Comparison of ENCODE assay signal across 10 cellular contexts in the genomic region with DNA sequence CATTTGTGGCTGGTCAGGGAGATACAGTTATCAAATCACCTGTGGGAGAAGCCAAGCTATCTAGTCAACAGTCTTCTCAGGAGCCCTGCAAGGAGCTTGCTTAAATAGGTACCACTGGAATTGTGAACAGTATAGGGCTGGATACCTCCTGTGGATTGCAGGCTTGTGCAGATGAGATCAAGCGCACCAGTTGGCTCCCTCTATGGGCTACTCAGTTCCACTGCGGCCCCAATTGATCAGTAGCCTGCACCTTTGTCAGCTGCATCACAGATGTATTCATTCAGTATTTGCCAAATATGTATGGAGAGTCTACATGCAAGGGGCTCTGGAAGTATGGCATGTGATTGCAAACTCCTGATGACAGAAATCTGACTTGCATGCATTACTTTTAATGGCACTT. TPM values are rescaled to one million over a fixed set of nuclear protein-coding genes. Genes with fewer than 3 reads are reported as not detected.
A peak's percentile ranks its signal among the peaks of the same experiment; 100 is the strongest.
DNase-seq lines count a peak whose midpoint lies in the region; ATAC-seq and TF ChIP-seq lines count a peak whose summit lies in the region.
"Had no signal": no experiment of that assay in that cellular context is flagged by ENCODE, and none has a peak within 500 bp of the region (broad histone marks: within the 10 kb centered on the region; RNA-seq: fewer than 3 reads in every experiment).

No MANE protein-coding gene starts in this region.

- ATAC-seq in HG03159 (IDR thresholded peaks at IDR 0.05; ENCODE audit: unreplicated experiment) (peak; percentile 78), lower lobe of right lung (no peak), GM21528 (IDR thresholded peaks at IDR 0.05; ENCODE audit: low FRiP score, unreplicated experiment) (no peak)

- H3K9me3 ChIP-seq in lower lobe of right lung: no peaks in the 10 kb centered on the region
- no peaks in the 10 kb centered on the region for H3K9me3 ChIP-seq in right atrium auricular region
- H3K9me3 ChIP-seq: HAP-1 had no signal

- DNase-seq in GM12864 (ENCODE audit: low read depth) (no peak), lower lobe of right lung (no peak), NCI-H1436 (lab: John Stamatoyannopoulos, UW) (no peak), NCI-H1092 treated with DMSO at 0.1 percent for 48 hours (lab: John Stamatoyannopoulos, UW) (no peak), right atrium auricular region (ENCODE audit: low spot score) (no peak)
- DNase-seq: stimulated activated naive B cell treated with anti-CD40 and anti-IgM and Interleukin-4, amounts not matched to agents 10 μg/mL and 1 μg/mL and 100 μg/mL, for 72 hours had no signal

- TF ChIP-seq CTCF in GM12864 (IDR thresholded peaks at IDR 0.05; ENCODE audit: low read depth, low read length, missing control alignments): peak; percentile 20
- peak; percentile 39; the same call in 1 of the 2 replicates for TF ChIP-seq CTCF in WI38 (IDR thresholded peaks at IDR 0.05; ENCODE audit: low read depth, low read length)
- TF ChIP-seq CTCF in lower lobe of right lung (IDR thresholded peaks at IDR 0.05): peak; percentile 14
- peak in 1 of 2 donors; percentile 48 for TF ChIP-seq CTCF in right atrium auricular region (IDR thresholded peaks at IDR 0.05)

- H3K27me3 ChIP-seq in lower lobe of right lung (ENCODE audit: low read depth) (no peaks in the 10 kb centered on the region), right atrium auricular region (no peaks in the 10 kb centered on the region)

- no peaks in the 10 kb centered on the region for H3K4me1 ChIP-seq in lower lobe of right lung
- no peaks in the 10 kb centered on the region for H3K4me1 ChIP-seq in right atrium auricular region
- H3K4me1 ChIP-seq: HAP-1 had no signal

- H3K36me3 ChIP-seq in lower lobe of right lung: no peaks in the 10 kb centered on the region
- H3K36me3 ChIP-seq in right atrium auricular region: no peaks in the 10 kb centered on the region
- H3K36me3 ChIP-seq: HAP-1 had no signal

- no peak overlapping the region for H3K27ac ChIP-seq in lower lobe of right lung
- H3K27ac ChIP-seq in right atrium auricular region: no peak overlapping the region

- intact Hi-C loops in lower lobe of right lung (cut with DNase I): no loop called here

- H3K4me3 ChIP-seq in GM12864 (ENCODE audit: low read depth, low read length) (no peak overlapping the region), WI38 (ENCODE audit: low read depth, low read length) (no peak overlapping the region), lower lobe of right lung (no peak overlapping the region), right atrium auricular region (no peak overlapping the region)
- H3K4me3 ChIP-seq: HAP-1 had no signal

RNA-seq across cellular contexts. Expression of a gene that starts 28.6 kb away (rescaled TPM):
- total RNA-seq in lower lobe of right lung (not detected), right atrium auricular region (not detected)
